In the genomic region with DNA sequence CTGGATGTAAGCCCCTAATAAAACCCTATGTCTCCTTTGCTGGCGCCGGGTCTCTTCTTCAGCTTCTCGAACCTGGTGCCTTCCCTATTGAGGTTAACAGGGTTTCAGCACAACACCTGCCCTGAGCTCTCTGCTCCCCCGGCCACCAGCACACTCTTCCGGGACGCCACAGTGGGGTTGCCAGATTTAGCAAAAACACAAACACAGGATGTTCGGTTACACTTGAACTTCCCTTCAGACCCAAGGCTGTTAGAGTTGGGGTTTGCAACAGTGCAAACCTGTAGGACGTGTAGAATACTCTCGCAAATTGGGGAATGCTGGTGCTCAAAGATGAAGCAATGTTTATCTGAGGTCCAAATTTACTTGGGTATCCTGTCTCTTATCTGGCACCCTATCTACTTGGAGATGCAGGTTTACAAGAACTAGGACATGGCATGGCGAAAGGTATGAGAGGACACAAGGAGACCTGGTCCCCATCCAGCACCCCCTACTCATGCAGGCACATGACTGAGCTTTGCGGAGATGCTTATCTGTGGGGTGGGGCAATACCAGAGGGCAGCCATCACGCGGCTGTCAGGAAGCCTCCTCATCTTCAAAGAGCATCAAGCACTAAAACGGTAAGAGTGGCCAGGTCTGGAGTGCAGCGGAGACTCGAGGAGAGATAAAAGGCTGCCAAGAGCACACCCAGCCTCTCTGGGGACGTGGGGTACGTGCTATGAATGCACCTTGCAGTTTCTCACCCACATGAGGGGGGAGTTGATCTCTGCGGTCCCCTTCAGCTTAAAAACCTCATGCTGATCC, we compare ENCODE assay signal across 11 cellular contexts. TPM values are rescaled to one million over a fixed set of nuclear protein-coding genes. Genes with fewer than 3 reads are reported as not detected.
DNase-seq lines count a peak whose midpoint lies in the region; ATAC-seq and TF ChIP-seq lines count a peak whose summit lies in the region.
"Had no signal": no experiment of that assay in that cellular context is flagged by ENCODE, and none has a peak within 500 bp of the region (broad histone marks: within the 10 kb centered on the region; RNA-seq: fewer than 3 reads in every experiment).

No MANE protein-coding gene starts in this region.

- H3K27ac ChIP-seq in heart right ventricle (peak overlapping the region in 1 of 10 donors; percentile 14), thymus (ENCODE audit: low read depth) (peak overlapping the region; percentile 89), left ventricle myocardium inferior (replicated peaks) (no peak overlapping the region), esophagus squamous epithelium (no peak overlapping the region)
- H3K27ac ChIP-seq: cardiac muscle cell, thyroid gland had no signal

- WGBS in heart right ventricle, 2 donors, result 49% methylated on average over 19 of the region's 19 CpGs
- 5% methylated on average over 19 of the region's 19 CpGs for WGBS in thymus
- 60 to 74% methylated on average over 14 to 15 of the region's 19 CpGs for WGBS in esophagus squamous epithelium, 2 donors

- intact Hi-C loops in Right ventricle myocardium inferior (cut with DNase I) (no loop called here), heart right ventricle (cut with DNase I) (loop anchor here in 1 of 10 donors (10.0 kb wide), 1 partner anchor 203 kb away; no protein-coding TSS in a partner anchor), left ventricle myocardium inferior (cut with micrococcal nuclease) (no loop called here), esophagus squamous epithelium (cut with DNase I) (loop anchor here (10.0 kb wide), 1 partner anchor 113 kb away; no protein-coding TSS in a partner anchor)

- H3K4me1 ChIP-seq in heart right ventricle, result peaks cover 0 to 30% (median 6%) of the 10 kb centered on the region in 9 donors
- H3K4me1 ChIP-seq in thymus (ENCODE audit: control insufficient read depth, insufficient read depth, low read length), result peaks cover 20% of the 10 kb centered on the region
- H3K4me1 ChIP-seq in left ventricle myocardium inferior, result peaks cover 14% of the 10 kb centered on the region
- H3K4me1 ChIP-seq in esophagus squamous epithelium, result peaks cover 0 to 28% (median 0%) of the 10 kb centered on the region in 3 donors
- H3K4me1 ChIP-seq: thyroid gland had no signal

- H3K9me3 ChIP-seq in heart right ventricle (no peaks in the 10 kb centered on the region), thymus (ENCODE audit: control insufficient read depth) (no peaks in the 10 kb centered on the region), left ventricle myocardium inferior (replicated peaks) (no peaks in the 10 kb centered on the region), esophagus squamous epithelium (no peaks in the 10 kb centered on the region)
- H3K9me3 ChIP-seq: thyroid gland had no signal

- peaks cover 55 to 82% (median 63%) of the 10 kb centered on the region in 3 donors for H3K4me1 Mint-ChIP-seq in IgD-negative memory B cell
- H3K4me1 Mint-ChIP-seq in activated T-cell treated with anti-CD3 and anti-CD28 coated beads, Interleukin-2, amount 50 U/mL, for 72 hours (ENCODE audit: low read depth), result peaks cover 42% of the 10 kb centered on the region

- TF ChIP-seq CTCF in heart right ventricle (IDR thresholded peaks at IDR 0.05) (no peak), left ventricle myocardium inferior (IDR thresholded peaks at IDR 0.05; ENCODE audit: borderline replicate concordance) (no peak), esophagus squamous epithelium (IDR thresholded peaks at IDR 0.05) (no peak)

- H3K36me3 Mint-ChIP-seq in IgD-negative memory B cell, result peaks cover 2% of the 10 kb centered on the region
- no peaks in the 10 kb centered on the region for H3K36me3 Mint-ChIP-seq in activated T-cell treated with anti-CD3 and anti-CD28 coated beads, Interleukin-2, amount 50 U/mL, for 72 hours (ENCODE audit: insufficient read depth in 2 of 2)

- no peak overlapping the region for H3K4me3 ChIP-seq in heart right ventricle
- peak overlapping the region; percentile 1 for H3K4me3 ChIP-seq in thymus (ENCODE audit: low read length)
- H3K4me3 ChIP-seq in left ventricle myocardium inferior, result no peak overlapping the region
- no peak overlapping the region for H3K4me3 ChIP-seq in esophagus squamous epithelium
- H3K4me3 ChIP-seq: cardiac muscle cell, thyroid gland had no signal

- no peak for TF ChIP-seq POLR2A in esophagus squamous epithelium (IDR thresholded peaks at IDR 0.05)

- H3K9me3 Mint-ChIP-seq in IgD-negative memory B cell, result no peaks in the 10 kb centered on the region
- no peaks in the 10 kb centered on the region for H3K9me3 Mint-ChIP-seq in activated T-cell treated with anti-CD3 and anti-CD28 coated beads, Interleukin-2, amount 50 U/mL, for 72 hours

- H3K27ac Mint-ChIP-seq in IgD-negative memory B cell, result peak overlapping the region; percentile 88 to 96 (median 94)
- peak overlapping the region; percentile 3 for H3K27ac Mint-ChIP-seq in activated T-cell treated with anti-CD3 and anti-CD28 coated beads, Interleukin-2, amount 50 U/mL, for 72 hours

- no peaks in the 10 kb centered on the region for H3K27me3 Mint-ChIP-seq in IgD-negative memory B cell
- H3K27me3 Mint-ChIP-seq in activated T-cell treated with anti-CD3 and anti-CD28 coated beads, Interleukin-2, amount 50 U/mL, for 72 hours (ENCODE audit: low read depth), result no peaks in the 10 kb centered on the region

- H3K36me3 ChIP-seq in heart right ventricle (no peaks in the 10 kb centered on the region), thymus (ENCODE audit: control insufficient read depth, insufficient read depth) (no peaks in the 10 kb centered on the region), left ventricle myocardium inferior (no peaks in the 10 kb centered on the region), esophagus squamous epithelium (no peaks in the 10 kb centered on the region)
- H3K36me3 ChIP-seq: cardiac muscle cell, thyroid gland had no signal

- DNase-seq in Right ventricle myocardium inferior (ENCODE audit: missing footprints) (peak; percentile 33), heart right ventricle (no peak), left ventricle myocardium inferior (no peak), esophagus squamous epithelium (lab: John Stamatoyannopoulos, UW) (no peak), COLO668 (lab: John Stamatoyannopoulos, UW; ENCODE audit: unreplicated experiment) (no peak)
- DNase-seq in activated T-cell treated with anti-CD3 and anti-CD28 coated beads, Interleukin-2, amount 50 U/mL, for 72 hours, result peak; percentile 18 to 21

- peaks cover 0 to 4% (median 0%) of the 10 kb centered on the region in 7 donors for H3K27me3 ChIP-seq in heart right ventricle
- no peaks in the 10 kb centered on the region for H3K27me3 ChIP-seq in thymus (ENCODE audit: control insufficient read depth, insufficient read depth)
- peaks cover 28% of the 10 kb centered on the region for H3K27me3 ChIP-seq in left ventricle myocardium inferior (ENCODE audit: low read depth)
- H3K27me3 ChIP-seq in esophagus squamous epithelium, result peaks cover 0 to 18% (median 0%) of the 10 kb centered on the region in 4 donors
- H3K27me3 ChIP-seq: cardiac muscle cell, thyroid gland had no signal

- ATAC-seq in Right ventricle myocardium inferior, result no peak
- ATAC-seq in heart right ventricle, result no peak
- peak; percentile 32 to 52 for ATAC-seq in activated T-cell treated with anti-CD3 and anti-CD28 coated beads, Interleukin-2, amount 50 U/mL, for 72 hours (replicated peaks in 1 of 2)

- H3K4me3 Mint-ChIP-seq in IgD-negative memory B cell, result peak overlapping the region; percentile 72 to 93 (median 85)
- H3K4me3 Mint-ChIP-seq in activated T-cell treated with anti-CD3 and anti-CD28 coated beads, Interleukin-2, amount 50 U/mL, for 72 hours, result peak overlapping the region; percentile 23 to 43

RNA-seq across cellular contexts. Expression of gene SDK2, which starts 52.8 kb away (rescaled TPM):
- total RNA-seq in Right ventricle myocardium inferior (1.6 TPM), heart right ventricle (1 to 10 TPM; 1.0 to 4.2 (median 2.3) TPM), left ventricle myocardium inferior (2.2 TPM), esophagus squamous epithelium (1 to 10 TPM; 1.7 to 5.5 (median 2.4) TPM)
- polyA plus RNA-seq in heart right ventricle (1 to 10 TPM in 1 of 2 donors, under 1 TPM in 1; 0.44 to 1.1 TPM), IgD-negative memory B cell (3.3 TPM), thymus (0.87 TPM)
- under 1 TPM; 0.26 to 0.44 TPM for total RNA-seq in activated T-cell treated with anti-CD3 and anti-CD28 coated beads, Interleukin-2, amount 50 U/mL, for 72 hours
- total RNA-seq: LHCN-M2 had no signal

Comparison
In these comparisons a context has a peak if more than half of its experiments do, and no peak if none do; other contexts are left out.
1. DNase-seq: peak in Right ventricle myocardium inferior (single experiment) and activated T-cell treated with anti-CD3 and anti-CD28 coated beads, Interleukin-2, amount 50 U/mL, for 72 hours (2 of 2); none in heart right ventricle (0 of 2), left ventricle myocardium inferior (single experiment), esophagus squamous epithelium (single experiment) and COLO668 (single experiment).
2. ATAC-seq: peak in activated T-cell treated with anti-CD3 and anti-CD28 coated beads, Interleukin-2, amount 50 U/mL, for 72 hours (2 of 2); none in Right ventricle myocardium inferior (single experiment) and heart right ventricle (0 of 8).